In genomic region chrX:48676106-48676892, GRCh38 we compare ENCODE assay signal across 1 cellular context.
TF ChIP-seq lines count a peak whose summit lies in the region.

No MANE protein-coding gene starts in this region.

TF ChIP-seq in SK-N-SH, 30 proteins besides CTCF, POLR2A, EP300 and RAD21 (continued from another document):
- TF ChIP-seq ZBTB33 (IDR thresholded peaks at IDR 0.05; ENCODE audit: borderline replicate concordance, low read depth) (no peak), MAX (IDR thresholded peaks at IDR 0.05; ENCODE audit: low read depth) (no peak), GABPA (IDR thresholded peaks at IDR 0.05; ENCODE audit: low read depth) (peak; percentile 25; the same call in 1 of the 2 replicates), SIN3A (IDR thresholded peaks at IDR 0.05; ENCODE audit: borderline replicate concordance, low read depth, low read length) (0 out of 2 replicates have a peak, but pooled peaks have one; percentile 32)
TF ChIP-seq in SK-N-SH: peak in this region for 8.
